ENCODE assay signal across 27 cellular contexts in the genomic region with DNA sequence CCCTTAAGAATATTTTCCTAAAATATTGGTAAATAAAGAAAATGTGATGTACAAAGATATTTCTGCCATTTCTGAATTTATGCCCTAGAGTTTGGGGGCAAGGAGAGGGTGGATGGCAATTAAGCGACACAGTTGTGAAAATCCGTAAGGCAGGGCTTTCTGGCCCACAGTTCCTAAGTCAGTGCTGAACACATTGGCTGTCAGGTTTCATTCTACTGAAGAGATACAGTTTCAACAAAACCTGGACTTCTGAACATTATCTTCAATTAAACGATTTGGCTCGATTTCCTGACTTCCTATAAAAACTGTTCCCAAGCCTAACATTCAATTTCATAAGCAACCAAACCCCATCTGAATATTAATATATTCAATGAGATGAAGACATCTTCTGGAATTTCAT.
"Had no signal": no experiment of that assay in that cellular context is flagged by ENCODE, and none has a peak within 500 bp of the region (broad histone marks: within the 10 kb centered on the region; RNA-seq: fewer than 3 reads in every experiment).

No MANE protein-coding gene starts in this region.

- H3K4me3 ChIP-seq: adrenal gland, body of pancreas had no signal

- H3K36me3 ChIP-seq: adrenal gland had no signal

- H3K27ac ChIP-seq: adrenal gland, body of pancreas, epithelial cell of prostate had no signal

- H3K27me3 ChIP-seq: adrenal gland, body of pancreas had no signal

- ATAC-seq: activated CD4-positive, alpha-beta T cell treated with anti-CD3 and anti-CD28 coated beads for 36 hours; activated CD8-positive, alpha-beta memory T cell treated with anti-CD3 and anti-CD28 coated beads, Interleukin-2, amount 10 ng/mL, durations not matched to agents 7 days and 5 days; activated CD8-positive, alpha-beta T cell treated with anti-CD3 and anti-CD28 coated beads, Interleukin-2, amount 10 ng/mL, durations not matched to agents 7 days and 5 days; activated naive CD8-positive, alpha-beta T cell treated with anti-CD3 and anti-CD28 coated beads, Interleukin-2, amount 50 U/mL, for 24 hours; body of pancreas; effector memory CD8-positive, alpha-beta T cell had no signal

- H3K9me3 ChIP-seq: adrenal gland, body of pancreas had no signal

- DNase-seq: activated CD4-positive, alpha-beta memory T cell treated with anti-CD3 and anti-CD28 coated beads for 36 hours; activated CD4-positive, alpha-beta T cell treated with anti-CD3 and anti-CD28 coated beads for 36 hours; activated CD4-positive, alpha-beta T cell treated with anti-CD3 and anti-CD28 coated beads, Interleukin-2, amount 10 ng/mL, durations not matched to agents 24 days and 14 days; activated CD4-positive, CD25-positive, alpha-beta regulatory T cell; activated CD4-positive, CD25-positive, alpha-beta regulatory T cell treated with anti-CD3 and anti-CD28 coated beads, Interleukin-2, amount 50 U/mL, for 72 hours; activated CD8-positive, alpha-beta memory T cell treated with anti-CD3 and anti-CD28 coated beads, Interleukin-2, amount 10 ng/mL, durations not matched to agents 7 days and 5 days; activated CD8-positive, alpha-beta memory T cell treated with anti-CD3 and anti-CD28 coated beads, Interleukin-2, amount 50 U/mL, for 4 hours; activated CD8-positive, alpha-beta T cell treated with anti-CD3 and anti-CD28 coated beads, Interleukin-2, amount 10 ng/mL, durations not matched to agents 7 days and 5 days; activated effector memory CD4-positive, alpha-beta T cell treated with anti-CD3 and anti-CD28 coated beads, Interleukin-2, amount 50 U/mL, for 16 hours; activated naive CD4-positive, alpha-beta T cell treated with anti-CD3 and anti-CD28 coated beads for 36 hours; activated naive CD8-positive, alpha-beta T cell treated with anti-CD3 and anti-CD28 coated beads for 36 hours; activated naive CD8-positive, alpha-beta T cell treated with anti-CD3 and anti-CD28 coated beads, Interleukin-2, amount 50 U/mL, for 24 hours; activated T-cell treated with anti-CD3 and anti-CD28 coated beads, Interleukin-2, amount 50 U/mL, for 1 hour; activated T-cell treated with anti-CD3 and anti-CD28 coated beads, Interleukin-2, amount 50 U/mL, for 48 hours; adrenal gland; amygdala; aorta; body of pancreas; caudate nucleus; cortex of kidney; dermis blood vessel endothelial cell; effector CD4-positive, alpha-beta T cell; effector memory CD8-positive, alpha-beta T cell; foreskin fibroblast; head of caudate nucleus; T-helper 2 cell had no signal

- H3K4me1 ChIP-seq: adrenal gland, body of pancreas had no signal
